In genomic region chr5:123754903-123755302, GRCh38 we compare ENCODE assay signal across 14 cellular contexts.
DNase-seq lines count a peak whose midpoint lies in the region; ATAC-seq, FAIRE-seq and TF ChIP-seq lines count a peak whose summit lies in the region.
"Had no signal": no experiment of that assay in that cellular context is flagged by ENCODE, and none has a peak within 500 bp of the region (broad histone marks: within the 10 kb centered on the region; RNA-seq: fewer than 3 reads in every experiment).

No MANE protein-coding gene starts in this region.

- H3K27ac Mint-ChIP-seq in GM23338, result no peak overlapping the region
- H3K27ac Mint-ChIP-seq in activated CD8-positive, alpha-beta memory T cell treated with anti-CD3 and anti-CD28 coated beads, Interleukin-2, amount 10 ng/mL, durations not matched to agents 7 days and 5 days, result no peak overlapping the region
- H3K27ac Mint-ChIP-seq: activated T-helper 17 cell treated with anti-CD3 and anti-CD28 coated beads, Interleukin-2, amount 50 U/mL, for 72 hours had no signal

- no peak overlapping the region for H4K91ac ChIP-seq in trophoblast cell (ENCODE audit: low read depth, low read length)

- H3K4me1 ChIP-seq in GM23338 (ENCODE audit: insufficient read depth), result peaks cover 14% of the 10 kb centered on the region
- peaks cover 0 to 6% of the 10 kb centered on the region in 2 experiments for H3K4me1 ChIP-seq in trophoblast cell (ENCODE audit: control insufficient read depth in 1 of 2, insufficient read depth in 2 of 2, low read length in 2 of 2)
- H3K4me1 ChIP-seq: spleen had no signal

- H2BK12ac ChIP-seq in trophoblast cell (ENCODE audit: low read length), result no peak overlapping the region

- H3K79me1 ChIP-seq in trophoblast cell (ENCODE audit: low read length), result no peaks in the 10 kb centered on the region

- no peak overlapping the region for H2AK5ac ChIP-seq in trophoblast cell (ENCODE audit: low read length)

- CTCF ChIA-PET in activated CD8-positive, alpha-beta memory T cell treated with anti-CD3 and anti-CD28 coated beads, Interleukin-2, amount 10 ng/mL, durations not matched to agents 7 days and 5 days (lab: Charles Lee), result no interaction called here

- no CpG with 5 or more reads among the region's 3 CpGs for WGBS in trophoblast cell (ENCODE audit: extremely low coverage, insufficient coverage, insufficient read length)

- H2BK120ac ChIP-seq in trophoblast cell (ENCODE audit: insufficient read depth, low read length, poor library complexity), result no peak overlapping the region

- H3K27me3 ChIP-seq in GM23338 (ENCODE audit: insufficient read depth), result no peaks in the 10 kb centered on the region
- H3K27me3 ChIP-seq in trophoblast cell (ENCODE audit: insufficient read depth, low read length), result no peaks in the 10 kb centered on the region
- H3K27me3 ChIP-seq: spleen had no signal

- H3K4me2 ChIP-seq in GM23338 (peak overlapping the region; percentile 7; the same call in 1 of the 2 replicates), trophoblast cell (ENCODE audit: low read length) (no peak overlapping the region)

- no peak overlapping the region for H3K18ac ChIP-seq in trophoblast cell (ENCODE audit: low read length)

- H3K27ac ChIP-seq in GM23338 (ENCODE audit: low read depth) (no peak overlapping the region), trophoblast cell (ENCODE audit: low read depth, low read length) (peak overlapping the region; percentile 7)
- H3K27ac ChIP-seq: spleen had no signal

- H3K79me2 ChIP-seq in GM23338 (replicated peaks; ENCODE audit: insufficient read depth) (no peaks in the 10 kb centered on the region), trophoblast cell (ENCODE audit: control insufficient read depth, insufficient read depth, low read length, poor library complexity) (no peaks in the 10 kb centered on the region)

- DNase-seq in GM23338 (ENCODE audit: low spot score) (no peak), RCC 7860 (ENCODE audit: low spot score) (peak; percentile 18), fibroblast of the aortic adventitia (ENCODE audit: low read depth) (peak; percentile 41), trophoblast cell (no peak)
- DNase-seq in activated CD8-positive, alpha-beta memory T cell treated with anti-CD3 and anti-CD28 coated beads, Interleukin-2, amount 10 ng/mL, durations not matched to agents 7 days and 5 days, result no peak
- DNase-seq: activated CD4-positive, CD25-positive, alpha-beta regulatory T cell treated with anti-CD3 and anti-CD28 coated beads, Interleukin-2, amount 50 U/mL, for 72 hours; cortex of kidney; Kasumi-1; NCI-H82; spleen had no signal

- no peak overlapping the region for H3K9ac ChIP-seq in trophoblast cell (ENCODE audit: low read length)

- H3F3A ChIP-seq in GM23338 (replicated peaks; ENCODE audit: low read depth), result no peaks in the 10 kb centered on the region

- no peaks in the 10 kb centered on the region for H4K20me1 ChIP-seq in GM23338 (replicated peaks; ENCODE audit: insufficient read depth)

- H3K4me3 ChIP-seq in GM23338, result no peak overlapping the region
- H3K4me3 ChIP-seq in fibroblast of the aortic adventitia (ENCODE audit: low read depth, low read length), result no peak overlapping the region
- no peak overlapping the region for H3K4me3 ChIP-seq in trophoblast cell (ENCODE audit: low read depth, low read length)
- H3K4me3 ChIP-seq: spleen had no signal

- H3K9me3 Mint-ChIP-seq in GM23338, result no peaks in the 10 kb centered on the region; the same call in 2 of the 3 replicates
- no peaks in the 10 kb centered on the region for H3K9me3 Mint-ChIP-seq in activated CD8-positive, alpha-beta memory T cell treated with anti-CD3 and anti-CD28 coated beads, Interleukin-2, amount 10 ng/mL, durations not matched to agents 7 days and 5 days (ENCODE audit: low read depth)

- no peaks in the 10 kb centered on the region for H3K9me3 ChIP-seq in trophoblast cell (ENCODE audit: insufficient read depth, low read depth, low read length)

- no peak overlapping the region for H4K12ac ChIP-seq in trophoblast cell (ENCODE audit: low read depth, low read length)

- H3K4ac ChIP-seq in trophoblast cell (ENCODE audit: low read depth, low read length), result no peak overlapping the region

- peaks cover 19% of the 10 kb centered on the region for H3K4me1 Mint-ChIP-seq in GM23338
- H3K4me1 Mint-ChIP-seq in activated CD8-positive, alpha-beta memory T cell treated with anti-CD3 and anti-CD28 coated beads, Interleukin-2, amount 10 ng/mL, durations not matched to agents 7 days and 5 days, result no peaks in the 10 kb centered on the region
- H3K4me1 Mint-ChIP-seq: activated T-helper 17 cell treated with anti-CD3 and anti-CD28 coated beads, Interleukin-2, amount 50 U/mL, for 72 hours had no signal

- H2AFZ ChIP-seq in GM23338 (no peak overlapping the region), trophoblast cell (ENCODE audit: insufficient read depth, low read length, poor library complexity) (no peak overlapping the region)

- H3K4me3 Mint-ChIP-seq in GM23338, result no peak overlapping the region
- H3K4me3 Mint-ChIP-seq in activated CD8-positive, alpha-beta memory T cell treated with anti-CD3 and anti-CD28 coated beads, Interleukin-2, amount 10 ng/mL, durations not matched to agents 7 days and 5 days, result no peak overlapping the region
- H3K4me3 Mint-ChIP-seq: activated T-helper 17 cell treated with anti-CD3 and anti-CD28 coated beads, Interleukin-2, amount 50 U/mL, for 72 hours had no signal

- no peak overlapping the region for H3K14ac ChIP-seq in trophoblast cell (ENCODE audit: low read length)

- TF ChIP-seq CTCF in GM23338 (conservative IDR thresholded peaks at IDR 0.05; ENCODE audit: low read depth in 2 of 2) (no peak), fibroblast of the aortic adventitia (IDR thresholded peaks at IDR 0.05; ENCODE audit: insufficient read depth, low read length) (no peak)

- H3K9me2 ChIP-seq in GM23338 (ENCODE audit: insufficient read depth), result no peaks in the 10 kb centered on the region

- no peak for ATAC-seq in GM23338
- ATAC-seq in GM21737 (IDR thresholded peaks at IDR 0.05; ENCODE audit: unreplicated experiment), result no peak
- no peak for ATAC-seq in GM18498 (IDR thresholded peaks at IDR 0.05; ENCODE audit: unreplicated experiment)
- no peak for ATAC-seq in activated CD8-positive, alpha-beta memory T cell treated with anti-CD3 and anti-CD28 coated beads, Interleukin-2, amount 10 ng/mL, durations not matched to agents 7 days and 5 days
- no peak for ATAC-seq in HG03159 (IDR thresholded peaks at IDR 0.05; ENCODE audit: unreplicated experiment)
- ATAC-seq: activated T-helper 17 cell treated with anti-CD3 and anti-CD28 coated beads, Interleukin-2, amount 50 U/mL, for 72 hours had no signal

- FAIRE-seq in RCC 7860 (lab: Jason Lieb, UNC), result peak; percentile 21

- no peak overlapping the region for H3K23ac ChIP-seq in trophoblast cell (ENCODE audit: low read length)

- peaks cover 8% of the 10 kb centered on the region for H3K36me3 Mint-ChIP-seq in GM23338 (ENCODE audit: low read depth)
- H3K36me3 Mint-ChIP-seq in activated CD8-positive, alpha-beta memory T cell treated with anti-CD3 and anti-CD28 coated beads, Interleukin-2, amount 10 ng/mL, durations not matched to agents 7 days and 5 days, result no peaks in the 10 kb centered on the region

- H3K36me3 ChIP-seq in GM23338 (ENCODE audit: insufficient read depth) (peaks cover 7% of the 10 kb centered on the region; the same call in 1 of the 2 replicates), trophoblast cell (ENCODE audit: control insufficient read depth in 1 of 2, insufficient read depth in 2 of 2, low read length in 2 of 2) (no peaks in the 10 kb centered on the region)
- H3K36me3 ChIP-seq: spleen had no signal

- H3K27me3 Mint-ChIP-seq in GM23338 (ENCODE audit: insufficient read depth, low read depth, poor library complexity), result no peaks in the 10 kb centered on the region
- no peaks in the 10 kb centered on the region for H3K27me3 Mint-ChIP-seq in activated CD8-positive, alpha-beta memory T cell treated with anti-CD3 and anti-CD28 coated beads, Interleukin-2, amount 10 ng/mL, durations not matched to agents 7 days and 5 days
- H3K27me3 Mint-ChIP-seq: activated T-helper 17 cell treated with anti-CD3 and anti-CD28 coated beads, Interleukin-2, amount 50 U/mL, for 72 hours had no signal

- no peak overlapping the region for H2BK5ac ChIP-seq in trophoblast cell (ENCODE audit: low read depth, low read length, poor library complexity)

- H4K8ac ChIP-seq in trophoblast cell (ENCODE audit: low read depth, low read length), result no peak overlapping the region

TF ChIP-seq in GM23338, 12 proteins besides CTCF, POLR2A, EP300 and RAD21:
- TF ChIP-seq ZNF331 (CRISPR knock-in tag; IDR thresholded peaks at IDR 0.05; ENCODE audit: low read depth) (no peak), NANOG (IDR thresholded peaks at IDR 0.05; ENCODE audit: borderline replicate concordance) (peak; percentile 46)

Comparison
In these comparisons a context has a peak if more than half of its experiments do, and no peak if none do; other contexts are left out.
1. DNase-seq: peak in RCC 7860 (single experiment) and fibroblast of the aortic adventitia (single experiment); none in GM23338 (single experiment), trophoblast cell (0 of 2) and activated CD8-positive, alpha-beta memory T cell treated with anti-CD3 and anti-CD28 coated beads, Interleukin-2, amount 10 ng/mL, durations not matched to agents 7 days and 5 days (single experiment).